25 cellular contexts compared by ENCODE assay signal in genomic region chr9:85443190-85443598, GRCh38.
DNase-seq lines count a peak whose midpoint lies in the region; ATAC-seq and TF ChIP-seq lines count a peak whose summit lies in the region.
"Had no signal": no experiment of that assay in that cellular context is flagged by ENCODE, and none has a peak within 500 bp of the region (broad histone marks: within the 10 kb centered on the region; RNA-seq: fewer than 3 reads in every experiment).

No MANE protein-coding gene starts in this region.

- intact Hi-C loops in thyroid gland (cut with DNase I), result no loop called here

- no peak overlapping the region for H3K4me3 Mint-ChIP-seq in progenitor cell of endocrine pancreas (ENCODE audit: low read depth)
- H3K4me3 Mint-ChIP-seq: B cell, HFFc6 had no signal

- peaks cover 11% of the 10 kb centered on the region for H3K27me3 Mint-ChIP-seq in progenitor cell of endocrine pancreas
- H3K27me3 Mint-ChIP-seq: B cell had no signal

- TF ChIP-seq CTCF in thyroid gland (IDR thresholded peaks at IDR 0.05), result no peak
- TF ChIP-seq CTCF in progenitor cell of endocrine pancreas (IDR thresholded peaks at IDR 0.05; ENCODE audit: unreplicated experiment), result no peak

- no peak overlapping the region for H3K4me3 ChIP-seq in thyroid gland (replicated peaks in 1 of 3)
- H3K4me3 ChIP-seq: adrenal gland, prostate gland, smooth muscle cell, suprapubic skin had no signal

- peak; percentile 63 for ATAC-seq in HG02623 (IDR thresholded peaks at IDR 0.05; ENCODE audit: unreplicated experiment)
- ATAC-seq in HG03442 (IDR thresholded peaks at IDR 0.05; ENCODE audit: unreplicated experiment), result peak; percentile 87
- no peak for ATAC-seq in GM18517 (IDR thresholded peaks at IDR 0.05; ENCODE audit: unreplicated experiment)
- ATAC-seq in activated CD4-positive, CD25-positive, alpha-beta regulatory T cell treated with anti-CD3 and anti-CD28 coated beads, Interleukin-2, amount 50 U/mL, for 24 hours, result no peak
- ATAC-seq: esophagus mucosa, left cardiac atrium had no signal

- TF ChIP-seq POLR2A in thyroid gland (IDR thresholded peaks at IDR 0.05), result no peak

- H3K36me3 Mint-ChIP-seq in progenitor cell of endocrine pancreas (ENCODE audit: insufficient read depth), result no peaks in the 10 kb centered on the region

- DNase-seq in NCI-H2227 treated with DMSO at 0.1 percent for 48 hours (lab: John Stamatoyannopoulos, UW), result peak; percentile 16
- DNase-seq in NCI-H2227 (lab: John Stamatoyannopoulos, UW; ENCODE audit: unreplicated experiment), result no peak
- DNase-seq in thyroid gland, result peak; percentile 35
- DNase-seq in progenitor cell of endocrine pancreas (ENCODE audit: low spot score, unreplicated experiment), result no peak
- DNase-seq: activated CD4-positive, alpha-beta T cell treated with anti-CD3 and anti-CD28 coated beads for 1 hour; adrenal gland; COR-L47; HFFc6; left cardiac atrium; NCI-H1417 treated with DMSO at 0.1 percent for 48 hours; NCI-H2171; NCI-H774; stimulated activated CD4-positive, alpha-beta T cell treated with anti-CD3 and anti-CD28 coated beads, Interleukin-4, amount 100 ng/mL, for 4 hours; T1000 had no signal

- H3K4me1 Mint-ChIP-seq in progenitor cell of endocrine pancreas (ENCODE audit: low read depth), result no peaks in the 10 kb centered on the region

- no peaks in the 10 kb centered on the region for H3K36me3 ChIP-seq in thyroid gland
- H3K36me3 ChIP-seq: adrenal gland, prostate gland, suprapubic skin had no signal

- peaks cover 11% of the 10 kb centered on the region for H3K9me3 Mint-ChIP-seq in progenitor cell of endocrine pancreas (ENCODE audit: low read depth)

- no peak overlapping the region for H3K27ac Mint-ChIP-seq in progenitor cell of endocrine pancreas
- H3K27ac Mint-ChIP-seq: activated T-helper 2 cell treated with anti-CD3 and anti-CD28 coated beads, Interferon-gamma antibody, Interleukin-2, Interleukin-4, amounts not matched to agents 10 μg/mL and 5 μg/mL and 100 μg/mL, durations not matched to agents 14 hours and 24 hours and 36 hours; B cell; HFFc6 had no signal

- 31 to 38% methylated on average over 7 of the region's 7 CpGs for WGBS in thyroid gland, 2 donors

- H3K9me3 ChIP-seq in thyroid gland, result no peaks in the 10 kb centered on the region
- H3K9me3 ChIP-seq: adrenal gland, prostate gland, suprapubic skin had no signal

- peaks cover 12 to 16% of the 10 kb centered on the region in 2 donors for H3K4me1 ChIP-seq in thyroid gland
- H3K4me1 ChIP-seq: adrenal gland, prostate gland, suprapubic skin had no signal

- H3K27ac ChIP-seq in thyroid gland, result no peak overlapping the region
- H3K27ac ChIP-seq: 22Rv1, adrenal gland, prostate gland, suprapubic skin had no signal

- H3K27me3 ChIP-seq in thyroid gland, result no peaks in the 10 kb centered on the region
- H3K27me3 ChIP-seq: adrenal gland, suprapubic skin had no signal

Comparison
In these comparisons a context has a peak if more than half of its experiments do, and no peak if none do; other contexts are left out.
1. DNase-seq: peak in NCI-H2227 treated with DMSO at 0.1 percent for 48 hours (single experiment) and thyroid gland (2 of 2); none in NCI-H2227 (single experiment) and progenitor cell of endocrine pancreas (single experiment).
2. ATAC-seq: peak in HG02623 (single experiment) and HG03442 (single experiment); none in GM18517 (single experiment) and activated CD4-positive, CD25-positive, alpha-beta regulatory T cell treated with anti-CD3 and anti-CD28 coated beads, Interleukin-2, amount 50 U/mL, for 24 hours (0 of 2).